In the genomic region with DNA sequence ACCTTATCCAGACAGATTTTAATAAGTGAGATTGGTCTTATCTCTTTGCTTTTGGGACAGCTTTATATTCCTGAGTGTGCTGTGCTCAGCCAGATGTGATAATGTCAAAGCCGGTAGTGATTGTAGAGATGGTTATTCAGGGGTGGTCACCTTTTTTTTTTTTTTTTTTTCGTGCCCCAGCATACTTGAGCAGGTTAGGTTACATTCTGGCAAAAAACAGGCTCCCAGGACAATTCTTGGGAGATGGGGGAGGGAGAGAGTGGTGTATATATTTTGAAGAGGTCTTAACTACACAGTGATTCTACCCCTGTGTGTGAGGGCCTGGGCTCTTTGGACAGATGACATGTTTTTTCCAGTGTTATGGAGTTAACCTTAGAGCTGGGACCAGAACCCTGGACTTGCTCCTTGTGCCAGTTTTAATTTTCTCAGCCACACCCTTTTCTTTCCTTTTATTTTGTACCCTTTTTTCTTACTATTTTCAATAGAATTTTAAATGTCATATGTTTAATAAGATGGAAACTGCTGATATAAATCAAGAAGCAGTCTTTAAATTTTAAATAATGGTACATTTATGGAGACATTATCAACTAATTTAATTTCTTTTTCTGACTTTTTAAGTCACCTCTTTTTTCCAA, we compare ENCODE assay signal across 15 cellular contexts.
DNase-seq lines count a peak whose midpoint lies in the region; TF ChIP-seq lines count a peak whose summit lies in the region.
"Had no signal": no experiment of that assay in that cellular context is flagged by ENCODE, and none has a peak within 500 bp of the region (broad histone marks: within the 10 kb centered on the region; RNA-seq: fewer than 3 reads in every experiment).

No MANE protein-coding gene starts in this region.

- H4K20me1 ChIP-seq in smooth muscle cell (ENCODE audit: low read depth): peaks cover 100% of the 10 kb centered on the region

- H3K9me3 ChIP-seq in smooth muscle cell (replicated peaks; ENCODE audit: low read depth) (no peaks in the 10 kb centered on the region), uterus (no peaks in the 10 kb centered on the region), suprapubic skin (no peaks in the 10 kb centered on the region)

- H3K4me3 ChIP-seq in smooth muscle cell (no peak overlapping the region), uterus (no peak overlapping the region), suprapubic skin (no peak overlapping the region)
- H3K4me3 ChIP-seq: neural progenitor cell had no signal

- no peak overlapping the region for H3K9ac ChIP-seq in smooth muscle cell (ENCODE audit: low read depth)
- H3K9ac ChIP-seq: neural progenitor cell had no signal

- peak overlapping the region; percentile 38 for H3K27ac ChIP-seq in smooth muscle cell (ENCODE audit: low read depth)
- peak overlapping the region in 1 of 2 donors; percentile 9 for H3K27ac ChIP-seq in uterus
- H3K27ac ChIP-seq in suprapubic skin: no peak overlapping the region
- H3K27ac ChIP-seq: neural progenitor cell had no signal

- H3K79me2 ChIP-seq in smooth muscle cell (ENCODE audit: low read depth): peaks cover 87% of the 10 kb centered on the region

- H3F3A ChIP-seq in smooth muscle cell (ENCODE audit: low read depth): peaks cover 36% of the 10 kb centered on the region

- H3K4me1 ChIP-seq in smooth muscle cell (ENCODE audit: low read depth): peaks cover 50% of the 10 kb centered on the region
- H3K4me1 ChIP-seq in uterus: peaks cover 8 to 12% of the 10 kb centered on the region in 2 donors
- peaks cover 73% of the 10 kb centered on the region for H3K4me1 ChIP-seq in suprapubic skin

- peaks cover 88% of the 10 kb centered on the region for H3K4me1 Mint-ChIP-seq in activated T-cell treated with anti-CD3 and anti-CD28 coated beads, Interleukin-2, amount 50 U/mL, for 24 hours (ENCODE audit: low read depth)

- no peaks in the 10 kb centered on the region for H3K27me3 Mint-ChIP-seq in activated T-cell treated with anti-CD3 and anti-CD28 coated beads, Interleukin-2, amount 50 U/mL, for 24 hours

- no peaks in the 10 kb centered on the region for H3K9me3 Mint-ChIP-seq in activated T-cell treated with anti-CD3 and anti-CD28 coated beads, Interleukin-2, amount 50 U/mL, for 24 hours
- H3K9me3 Mint-ChIP-seq: neural progenitor cell had no signal

- H3K36me3 ChIP-seq in smooth muscle cell (ENCODE audit: low read depth) (no peaks in the 10 kb centered on the region), uterus (no peaks in the 10 kb centered on the region), suprapubic skin (no peaks in the 10 kb centered on the region)
- H3K36me3 ChIP-seq: neural progenitor cell had no signal

- no peak overlapping the region for H2AFZ ChIP-seq in smooth muscle cell (ENCODE audit: low read depth)
- H2AFZ ChIP-seq: neural progenitor cell had no signal

- TF ChIP-seq EP300 in suprapubic skin (IDR thresholded peaks at IDR 0.05): no peak

- H3K36me3 Mint-ChIP-seq in activated T-cell treated with anti-CD3 and anti-CD28 coated beads, Interleukin-2, amount 50 U/mL, for 24 hours (ENCODE audit: low read depth): peaks cover 59% of the 10 kb centered on the region

- no peak overlapping the region for H3K4me3 Mint-ChIP-seq in activated T-cell treated with anti-CD3 and anti-CD28 coated beads, Interleukin-2, amount 50 U/mL, for 24 hours
- H3K4me3 Mint-ChIP-seq: neural progenitor cell had no signal

- peak overlapping the region; percentile 62 for H3K4me2 ChIP-seq in smooth muscle cell
- H3K4me2 ChIP-seq: neural progenitor cell had no signal

- DNase-seq in activated T-cell treated with anti-CD3 and anti-CD28 coated beads, Interleukin-2, amount 50 U/mL, for 24 hours: no peak
- DNase-seq in activated T-cell treated with anti-CD3 and anti-CD28 coated beads, Interleukin-2, amount 50 U/mL, for 48 hours: no peak
- DNase-seq in LHCN-M2 (ENCODE audit: low read depth) (peak; percentile 13), erythroblast (lab: John Stamatoyannopoulos, UW) (peak; percentile 63 to 76), smooth muscle cell (lab: John Stamatoyannopoulos, UW; ENCODE audit: unreplicated experiment) (no peak), NCI-H69 (lab: John Stamatoyannopoulos, UW) (no peak), uterus (no peak), suprapubic skin (ENCODE audit: low spot score in 2 of 2) (no peak)
- DNase-seq: activated CD8-positive, alpha-beta memory T cell treated with anti-CD3 and anti-CD28 coated beads, Interleukin-2, amount 50 U/mL, for 4 hours; anterior cingulate cortex; NCI-H1417; NCI-H510A; stimulated activated CD4-positive, alpha-beta T cell treated with anti-CD3 and anti-CD28 coated beads, Interleukin-12 subunit alpha, Interleukin-12 subunit beta, amount 100 ng/mL, for 4 hours; T1000 had no signal

- H3K27me3 ChIP-seq in smooth muscle cell (ENCODE audit: low read depth): no peaks in the 10 kb centered on the region
- H3K27me3 ChIP-seq in uterus: no peaks in the 10 kb centered on the region
- H3K27me3 ChIP-seq in suprapubic skin: no peaks in the 10 kb centered on the region
- H3K27me3 ChIP-seq: neural progenitor cell had no signal

- H3K27ac Mint-ChIP-seq in activated T-cell treated with anti-CD3 and anti-CD28 coated beads, Interleukin-2, amount 50 U/mL, for 24 hours: peak overlapping the region; percentile 78
- H3K27ac Mint-ChIP-seq: neural progenitor cell had no signal

- TF ChIP-seq POLR2A in erythroblast (IDR thresholded peaks at IDR 0.05; ENCODE audit: low read length): no peak
- TF ChIP-seq POLR2A in uterus (IDR thresholded peaks at IDR 0.05): no peak
- no peak for TF ChIP-seq POLR2A in suprapubic skin (IDR thresholded peaks at IDR 0.05)

- intact Hi-C loops in uterus (cut with DNase I; ENCODE audit: low total_unique reads): no loop called here

- 17% methylated on average over 2 of the region's 2 CpGs for WGBS in smooth muscle cell (ENCODE audit: low lambda C conversion rate)
- WGBS in suprapubic skin: 76% methylated on average over 2 of the region's 2 CpGs

- TF ChIP-seq CTCF in smooth muscle cell (IDR thresholded peaks at IDR 0.05; ENCODE audit: borderline replicate concordance, insufficient read depth, poor library complexity, severe bottlenecking) (no peak), uterus (IDR thresholded peaks at IDR 0.05) (no peak), suprapubic skin (IDR thresholded peaks at IDR 0.05) (no peak)

Comparison
In these comparisons a context has a peak if more than half of its experiments do, and no peak if none do; other contexts are left out.
1. DNase-seq: peak in LHCN-M2 (single experiment) and erythroblast (2 of 2); none in activated T-cell treated with anti-CD3 and anti-CD28 coated beads, Interleukin-2, amount 50 U/mL, for 24 hours (single experiment), activated T-cell treated with anti-CD3 and anti-CD28 coated beads, Interleukin-2, amount 50 U/mL, for 48 hours (0 of 2), smooth muscle cell (single experiment), NCI-H69 (single experiment), uterus (0 of 2) and suprapubic skin (0 of 2).